Comparison of ENCODE assay signal across 10 cellular contexts in the genomic region with DNA sequence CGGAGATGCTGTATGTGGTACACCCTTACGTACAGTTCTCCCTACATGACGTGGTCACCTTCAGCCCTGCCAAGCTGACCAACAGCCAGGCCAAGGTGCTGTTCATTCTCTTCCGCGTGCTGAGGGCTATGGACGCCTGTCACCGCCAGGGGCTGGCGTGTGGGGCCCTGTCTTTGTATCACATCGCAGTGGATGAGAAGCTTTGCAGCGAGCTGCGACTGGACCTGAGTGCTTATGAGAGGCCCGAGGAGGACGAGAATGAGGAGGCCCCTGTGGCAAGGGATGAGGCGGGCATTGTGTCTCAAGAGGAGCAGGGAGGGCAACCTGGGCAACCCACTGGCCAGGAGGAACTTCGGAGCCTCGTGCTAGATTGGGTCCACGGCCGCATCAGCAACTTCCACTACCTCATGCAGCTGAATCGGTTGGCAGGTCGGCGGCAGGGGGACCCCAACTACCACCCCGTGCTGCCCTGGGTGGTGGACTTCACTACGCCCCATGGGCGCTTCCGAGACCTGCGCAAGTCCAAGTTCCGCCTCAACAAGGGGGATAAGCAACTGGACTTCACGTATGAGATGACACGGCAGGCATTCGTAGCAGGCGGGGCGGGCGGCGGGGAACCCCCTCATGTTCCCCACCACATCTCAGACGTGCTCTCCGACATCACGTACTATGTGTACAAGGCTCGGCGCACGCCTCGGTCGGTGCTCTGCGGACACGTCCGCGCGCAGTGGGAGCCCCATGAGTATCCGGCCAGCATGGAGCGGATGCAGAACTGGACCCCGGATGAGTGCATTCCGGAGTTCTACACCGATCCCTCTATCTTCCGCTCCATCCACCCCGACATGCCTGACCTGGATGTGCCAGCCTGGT. TPM values are rescaled to one million over a fixed set of nuclear protein-coding genes. Genes with fewer than 3 reads are reported as not detected.
A peak's percentile ranks its signal among the peaks of the same experiment; 100 is the strongest.
DNase-seq lines count a peak whose midpoint lies in the region; ATAC-seq, FAIRE-seq and TF ChIP-seq lines count a peak whose summit lies in the region.
"Had no signal": no experiment of that assay in that cellular context is flagged by ENCODE, and none has a peak within 500 bp of the region (broad histone marks: within the 10 kb centered on the region; RNA-seq: fewer than 3 reads in every experiment).

No MANE protein-coding gene starts in this region.

- H3K9me3 Mint-ChIP-seq in T-helper 2 cell treated with Interferon-gamma antibody and Interleukin-4, amounts not matched to agents 5 μg/mL and 100 μg/mL, for 36 hours = no peaks in the 10 kb centered on the region
- H3K9me3 Mint-ChIP-seq in activated CD8-positive, alpha-beta T cell treated with anti-CD3 and anti-CD28 coated beads, Interleukin-2, amount 10 ng/mL, durations not matched to agents 7 days and 5 days (ENCODE audit: insufficient read depth) = no peaks in the 10 kb centered on the region
- no peaks in the 10 kb centered on the region for H3K9me3 Mint-ChIP-seq in stimulated activated effector memory CD8-positive, alpha-beta T cell treated with anti-CD3 and anti-CD28 coated beads, Interleukin-12 subunit alpha, Interleukin-12 subunit beta, amount 100 ng/mL, for 72 hours

- peaks cover 18% of the 10 kb centered on the region for H3K4me1 Mint-ChIP-seq in T-helper 2 cell treated with Interferon-gamma antibody and Interleukin-4, amounts not matched to agents 5 μg/mL and 100 μg/mL, for 36 hours (ENCODE audit: low read depth)
- peaks cover 45% of the 10 kb centered on the region for H3K4me1 Mint-ChIP-seq in activated CD8-positive, alpha-beta T cell treated with anti-CD3 and anti-CD28 coated beads, Interleukin-2, amount 10 ng/mL, durations not matched to agents 7 days and 5 days (ENCODE audit: low read depth)
- peaks cover 41% of the 10 kb centered on the region for H3K4me1 Mint-ChIP-seq in stimulated activated effector memory CD8-positive, alpha-beta T cell treated with anti-CD3 and anti-CD28 coated beads, Interleukin-12 subunit alpha, Interleukin-12 subunit beta, amount 100 ng/mL, for 72 hours

- FAIRE-seq in H54 (lab: Jason Lieb, UNC) = no peak
- FAIRE-seq: A204.1 had no signal

- DNase-seq in T-helper 2 cell treated with Interferon-gamma antibody and Interleukin-4, amounts not matched to agents 5 μg/mL and 100 μg/mL, for 36 hours (ENCODE audit: low spot score) = no peak
- DNase-seq in T-helper 2 cell (no peak), islet precursor cell (peak; percentile 52), middle frontal gyrus (ENCODE audit: extremely low spot score, low spot score) (no peak), NCI-H1048 (lab: John Stamatoyannopoulos, UW) (no peak), H54 (ENCODE audit: insufficient read length, low spot score) (no peak)
- DNase-seq in activated CD8-positive, alpha-beta T cell treated with anti-CD3 and anti-CD28 coated beads, Interleukin-2, amount 10 ng/mL, durations not matched to agents 7 days and 5 days = no peak
- DNase-seq in stimulated activated effector memory CD8-positive, alpha-beta T cell treated with anti-CD3 and anti-CD28 coated beads, Interleukin-12 subunit alpha, Interleukin-12 subunit beta, amount 100 ng/mL, for 72 hours (ENCODE audit: low spot score in 2 of 2) = no peak
- DNase-seq: activated effector memory CD4-positive, alpha-beta T cell treated with Interleukin-2 at 50 U/mL for 16 hours had no signal

- peak overlapping the region; percentile 80 for H3K4me3 Mint-ChIP-seq in T-helper 2 cell treated with Interferon-gamma antibody and Interleukin-4, amounts not matched to agents 5 μg/mL and 100 μg/mL, for 36 hours
- peak overlapping the region; percentile 77 for H3K4me3 Mint-ChIP-seq in activated CD8-positive, alpha-beta T cell treated with anti-CD3 and anti-CD28 coated beads, Interleukin-2, amount 10 ng/mL, durations not matched to agents 7 days and 5 days
- peak overlapping the region; percentile 73 for H3K4me3 Mint-ChIP-seq in stimulated activated effector memory CD8-positive, alpha-beta T cell treated with anti-CD3 and anti-CD28 coated beads, Interleukin-12 subunit alpha, Interleukin-12 subunit beta, amount 100 ng/mL, for 72 hours

- H3K36me3 Mint-ChIP-seq in T-helper 2 cell treated with Interferon-gamma antibody and Interleukin-4, amounts not matched to agents 5 μg/mL and 100 μg/mL, for 36 hours (ENCODE audit: low read depth) = peaks cover 17% of the 10 kb centered on the region
- peaks cover 24% of the 10 kb centered on the region for H3K36me3 Mint-ChIP-seq in activated CD8-positive, alpha-beta T cell treated with anti-CD3 and anti-CD28 coated beads, Interleukin-2, amount 10 ng/mL, durations not matched to agents 7 days and 5 days (ENCODE audit: low read depth)
- peaks cover 11% of the 10 kb centered on the region for H3K36me3 Mint-ChIP-seq in stimulated activated effector memory CD8-positive, alpha-beta T cell treated with anti-CD3 and anti-CD28 coated beads, Interleukin-12 subunit alpha, Interleukin-12 subunit beta, amount 100 ng/mL, for 72 hours

- CTCF ChIA-PET in activated CD8-positive, alpha-beta T cell treated with anti-CD3 and anti-CD28 coated beads, Interleukin-2, amount 10 ng/mL, durations not matched to agents 7 days and 5 days (lab: Charles Lee) = no interaction called here

- peak overlapping the region; percentile 71 for H3K27ac Mint-ChIP-seq in T-helper 2 cell treated with Interferon-gamma antibody and Interleukin-4, amounts not matched to agents 5 μg/mL and 100 μg/mL, for 36 hours
- H3K27ac Mint-ChIP-seq in activated CD8-positive, alpha-beta T cell treated with anti-CD3 and anti-CD28 coated beads, Interleukin-2, amount 10 ng/mL, durations not matched to agents 7 days and 5 days = peak overlapping the region; percentile 62
- H3K27ac Mint-ChIP-seq in stimulated activated effector memory CD8-positive, alpha-beta T cell treated with anti-CD3 and anti-CD28 coated beads, Interleukin-12 subunit alpha, Interleukin-12 subunit beta, amount 100 ng/mL, for 72 hours = peak overlapping the region; percentile 37

- POLR2A ChIA-PET in activated CD8-positive, alpha-beta T cell treated with anti-CD3 and anti-CD28 coated beads, Interleukin-2, amount 10 ng/mL, durations not matched to agents 7 days and 5 days (lab: Charles Lee) = interaction anchor here (1.8 to 2.5 kb wide), 2 partner anchors 9 kb away, joined by 8 to 13 read pairs; no protein-coding TSS in a partner anchor

- TF ChIP-seq POLR2A in H54 (IDR thresholded peaks at IDR 0.05; ENCODE audit: low read depth, low read length) = no peak

- H3K27me3 Mint-ChIP-seq in T-helper 2 cell treated with Interferon-gamma antibody and Interleukin-4, amounts not matched to agents 5 μg/mL and 100 μg/mL, for 36 hours (ENCODE audit: low read depth) = no peaks in the 10 kb centered on the region
- no peaks in the 10 kb centered on the region for H3K27me3 Mint-ChIP-seq in activated CD8-positive, alpha-beta T cell treated with anti-CD3 and anti-CD28 coated beads, Interleukin-2, amount 10 ng/mL, durations not matched to agents 7 days and 5 days (ENCODE audit: low read depth)

- ATAC-seq in activated CD8-positive, alpha-beta T cell treated with anti-CD3 and anti-CD28 coated beads, Interleukin-2, amount 10 ng/mL, durations not matched to agents 7 days and 5 days = no peak
- no peak for ATAC-seq in stimulated activated effector memory CD8-positive, alpha-beta T cell treated with anti-CD3 and anti-CD28 coated beads, Interleukin-12 subunit alpha, Interleukin-12 subunit beta, amount 100 ng/mL, for 72 hours

RNA-seq across cellular contexts. Expression of gene WDR81, which starts 1.4 kb away (rescaled TPM):
- total RNA-seq in activated CD8-positive, alpha-beta T cell treated with anti-CD3 and anti-CD28 coated beads, Interleukin-2, amount 10 ng/mL, durations not matched to agents 7 days and 5 days = 10 to 100 TPM; 29.4 to 30.8 TPM

RNA-seq across cellular contexts. Expression of gene TLCD2, which starts 15.7 kb away (rescaled TPM):
- total RNA-seq in activated CD8-positive, alpha-beta T cell treated with anti-CD3 and anti-CD28 coated beads, Interleukin-2, amount 10 ng/mL, durations not matched to agents 7 days and 5 days = under 1 TPM in 1 of 2 experiments, not detected in 1; 0.13 TPM

RNA-seq across cellular contexts. Expression of gene SERPINF2, which starts 16.8 kb away (rescaled TPM):
- under 1 TPM; 0.16 to 0.31 TPM for total RNA-seq in activated CD8-positive, alpha-beta T cell treated with anti-CD3 and anti-CD28 coated beads, Interleukin-2, amount 10 ng/mL, durations not matched to agents 7 days and 5 days

RNA-seq across cellular contexts. Expression of gene SERPINF1, which starts 36.0 kb away (rescaled TPM):
- 1 to 10 TPM; 3.9 to 6.0 TPM for total RNA-seq in activated CD8-positive, alpha-beta T cell treated with anti-CD3 and anti-CD28 coated beads, Interleukin-2, amount 10 ng/mL, durations not matched to agents 7 days and 5 days

RNA-seq across cellular contexts. Expression of gene PRPF8, which starts 41.2 kb away (rescaled TPM):
- 100 to 1,000 TPM; 309 to 321 TPM for total RNA-seq in activated CD8-positive, alpha-beta T cell treated with anti-CD3 and anti-CD28 coated beads, Interleukin-2, amount 10 ng/mL, durations not matched to agents 7 days and 5 days
